In the genomic region with DNA sequence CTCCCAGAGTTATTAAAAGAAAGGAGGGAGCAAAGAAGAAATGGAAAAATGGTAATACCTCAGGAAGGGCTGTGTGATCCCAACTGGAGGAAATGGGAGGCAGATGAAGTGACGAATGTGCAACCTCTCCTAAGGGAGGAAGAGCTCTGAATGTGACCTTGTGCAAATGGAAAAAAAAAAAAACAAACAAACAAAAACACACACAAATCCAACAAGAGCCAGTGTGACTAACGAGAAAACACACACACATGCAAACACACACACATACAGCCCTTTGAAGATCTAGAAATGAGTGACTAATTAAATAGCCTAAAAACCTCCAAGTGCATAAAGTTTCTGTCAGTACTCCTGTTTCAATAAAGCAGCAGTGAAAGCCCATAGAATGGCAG, we compare ENCODE assay signal across 15 cellular contexts. TPM values are rescaled to one million over a fixed set of nuclear protein-coding genes. Genes with fewer than 3 reads are reported as not detected.
A peak's percentile ranks its signal among the peaks of the same experiment; 100 is the strongest.
DNase-seq lines count a peak whose midpoint lies in the region; ATAC-seq, FAIRE-seq and TF ChIP-seq lines count a peak whose summit lies in the region.
"Had no signal": no experiment of that assay in that cellular context is flagged by ENCODE, and none has a peak within 500 bp of the region (broad histone marks: within the 10 kb centered on the region; RNA-seq: fewer than 3 reads in every experiment).

No MANE protein-coding gene starts in this region.

- peaks cover 40% of the 10 kb centered on the region for H3K4me1 ChIP-seq in osteoblast (ENCODE audit: insufficient read depth, low read length)
- H3K4me1 ChIP-seq: BLaER1 treated with 17β-estradiol and CSF1 and Interleukin-3, amounts not matched to agents 10 nM and 100 nM; foreskin keratinocyte had no signal

- no peaks in the 10 kb centered on the region for H4K20me1 ChIP-seq in osteoblast (ENCODE audit: insufficient read depth, low read length)
- H4K20me1 ChIP-seq: BLaER1 treated with 17β-estradiol and CSF1 and Interleukin-3, amounts not matched to agents 10 nM and 100 nM had no signal

- no peaks in the 10 kb centered on the region for H3K27me3 ChIP-seq in osteoblast (ENCODE audit: insufficient read depth, low read length)
- H3K27me3 ChIP-seq: BLaER1 treated with 17β-estradiol and CSF1 and Interleukin-3, amounts not matched to agents 10 nM and 100 nM; foreskin keratinocyte had no signal

- no peak for TF ChIP-seq POLR2A in GM12892 (IDR thresholded peaks at IDR 0.05; ENCODE audit: low read depth, low read length)

- no peak for ATAC-seq in HG03442 (IDR thresholded peaks at IDR 0.05; ENCODE audit: unreplicated experiment)
- no peak for ATAC-seq in GM21737 (IDR thresholded peaks at IDR 0.05; ENCODE audit: unreplicated experiment)
- ATAC-seq: foreskin keratinocyte had no signal

- H3K79me2 ChIP-seq in osteoblast (ENCODE audit: insufficient read depth, low read length) = no peaks in the 10 kb centered on the region

- DNase-seq in AG10803 (ENCODE audit: low read depth) (peak; percentile 14), RCC 7860 (ENCODE audit: low spot score) (peak; percentile 29), epithelial cell of esophagus (ENCODE audit: low read depth) (peak; percentile 19), osteoblast (ENCODE audit: insufficient read length, low spot score, missing footprints) (no peak), GDM1 (lab: John Stamatoyannopoulos, UW) (no peak), GM12892 (ENCODE audit: insufficient read length) (no peak)
- DNase-seq: activated B cell treated with CpG ODN at 0.5 μM for 24 hours; central memory CD4-positive, alpha-beta T cell; foreskin keratinocyte; NCI-H187; posterior cingulate gyrus had no signal

- H3K9me3 ChIP-seq in osteoblast (ENCODE audit: low read depth, low read length) = no peaks in the 10 kb centered on the region
- H3K9me3 ChIP-seq: BLaER1 treated with 17β-estradiol and CSF1 and Interleukin-3, amounts not matched to agents 10 nM and 100 nM had no signal

- TF ChIP-seq CTCF in AG10803 (conservative IDR thresholded peaks at IDR 0.05; ENCODE audit: low read length) = no peak
- no peak for TF ChIP-seq CTCF in epithelial cell of esophagus (IDR thresholded peaks at IDR 0.05; ENCODE audit: insufficient read depth, low read depth, low read length, missing control alignments)
- TF ChIP-seq CTCF in osteoblast (IDR thresholded peaks at IDR 0.05; ENCODE audit: extremely low read depth, low read depth, low read length) = no peak

- no peak overlapping the region; the same call in 1 of the 2 replicates for H3K4me3 ChIP-seq in AG10803 (ENCODE audit: low read length)
- H3K4me3 ChIP-seq in epithelial cell of esophagus (ENCODE audit: low read length) = no peak overlapping the region
- peak overlapping the region; percentile 49 for H3K4me3 ChIP-seq in osteoblast (ENCODE audit: insufficient read depth, low read length)
- H3K4me3 ChIP-seq: BLaER1 treated with 17β-estradiol and CSF1 and Interleukin-3, amounts not matched to agents 10 nM and 100 nM had no signal

- peak overlapping the region; percentile 94 for H3K27ac ChIP-seq in osteoblast (ENCODE audit: low read depth, low read length)
- H3K27ac ChIP-seq: BLaER1 treated with 17β-estradiol and CSF1 and Interleukin-3, amounts not matched to agents 10 nM and 100 nM; foreskin keratinocyte had no signal

- H3K36me3 ChIP-seq in osteoblast (ENCODE audit: insufficient read depth, low read length) = no peaks in the 10 kb centered on the region

- no peak overlapping the region for H2AFZ ChIP-seq in osteoblast (ENCODE audit: low read length)

- FAIRE-seq in RCC 7860 (lab: Jason Lieb, UNC) (peak; percentile 30), GM12892 (lab: Jason Lieb, UNC) (no peak)
- FAIRE-seq: keratinocyte had no signal

- peak overlapping the region; percentile 73 for H3K4me2 ChIP-seq in osteoblast (ENCODE audit: insufficient read depth, low read length)
- H3K4me2 ChIP-seq: BLaER1 treated with 17β-estradiol and CSF1 and Interleukin-3, amounts not matched to agents 10 nM and 100 nM had no signal

RNA-seq across cellular contexts. Expression of a gene that starts 49.0 kb away (rescaled TPM):
- total RNA-seq in osteoblast = 58.9 and 81.8 TPM in 2 replicates
- polyA plus RNA-seq in GM12892 (2012; ENCODE audit: missing spikeins) = 0.11 TPM
- total RNA-seq: activated B cell treated with CpG ODN at 0.5 μM for 24 hours had no signal

Comparison
In these comparisons a context has a peak if more than half of its experiments do, and no peak if none do; other contexts are left out.
1. DNase-seq: peak in AG10803 (single experiment), RCC 7860 (single experiment) and epithelial cell of esophagus (single experiment); none in osteoblast (single experiment), GDM1 (single experiment) and GM12892 (single experiment).